Comparison of ENCODE assay signal across 12 cellular contexts in genomic region chr17:3043737-3044365, GRCh38. TPM values are rescaled to one million over a fixed set of nuclear protein-coding genes. Genes with fewer than 3 reads are reported as not detected.
DNase-seq lines count a peak whose midpoint lies in the region; ATAC-seq and TF ChIP-seq lines count a peak whose summit lies in the region.
"Had no signal": no experiment of that assay in that cellular context is flagged by ENCODE, and none has a peak within 500 bp of the region (broad histone marks: within the 10 kb centered on the region; RNA-seq: fewer than 3 reads in every experiment).

No MANE protein-coding gene starts in this region.

- TF ChIP-seq CTCF in DOHH2 (IDR thresholded peaks at IDR 0.05; ENCODE audit: low read depth, low read length, poor library complexity, severe bottlenecking): peak; percentile 80
- TF ChIP-seq CTCF in GM23338 (conservative IDR thresholded peaks at IDR 0.05; ENCODE audit: low read depth in 2 of 2): peak; percentile 66 to 72
- peak; percentile 31 for TF ChIP-seq CTCF in SU-DHL-6 (IDR thresholded peaks at IDR 0.05; ENCODE audit: insufficient read depth, low read length, poor library complexity, severe bottlenecking)

- H3K4me2 ChIP-seq in DOHH2 (ENCODE audit: low read length): no peak overlapping the region
- H3K4me2 ChIP-seq in GM23338: no peak overlapping the region
- H3K4me2 ChIP-seq in SU-DHL-6 (ENCODE audit: low read depth, low read length, poor library complexity, severe bottlenecking): no peak overlapping the region
- no peak overlapping the region for H3K4me2 ChIP-seq in GM23248 (ENCODE audit: unreplicated experiment)

- H3K27me3 ChIP-seq in DOHH2 (ENCODE audit: control insufficient read depth, low read length) (no peaks in the 10 kb centered on the region), GM23338 (ENCODE audit: insufficient read depth) (no peaks in the 10 kb centered on the region), SU-DHL-6 (ENCODE audit: low read length) (peaks cover 3% of the 10 kb centered on the region; the same call in 1 of the 2 replicates), GM23248 (replicated peaks; ENCODE audit: insufficient read depth) (no peaks in the 10 kb centered on the region)

- H3K36me3 Mint-ChIP-seq in GM23338 (ENCODE audit: low read depth): peaks cover 13% of the 10 kb centered on the region

- no peaks in the 10 kb centered on the region for H3K79me2 ChIP-seq in DOHH2 (ENCODE audit: control insufficient read depth, low read length)
- no peaks in the 10 kb centered on the region for H3K79me2 ChIP-seq in GM23338 (replicated peaks; ENCODE audit: insufficient read depth)
- no peaks in the 10 kb centered on the region for H3K79me2 ChIP-seq in SU-DHL-6 (ENCODE audit: insufficient read depth, low read length)
- no peaks in the 10 kb centered on the region for H3K79me2 ChIP-seq in GM23248 (ENCODE audit: insufficient read depth)

- H3K9me2 ChIP-seq in DOHH2 (replicated peaks; ENCODE audit: control insufficient read depth, low read length): no peaks in the 10 kb centered on the region
- no peaks in the 10 kb centered on the region for H3K9me2 ChIP-seq in GM23338 (ENCODE audit: insufficient read depth)
- H3K9me2 ChIP-seq in SU-DHL-6 (replicated peaks; ENCODE audit: insufficient read depth, low read length): no peaks in the 10 kb centered on the region
- H3K9me2 ChIP-seq in GM23248 (ENCODE audit: insufficient read depth): no peaks in the 10 kb centered on the region

- peaks cover 13% of the 10 kb centered on the region for H3K4me1 ChIP-seq in DOHH2 (ENCODE audit: control insufficient read depth, low read length)
- no peaks in the 10 kb centered on the region for H3K4me1 ChIP-seq in GM23338 (ENCODE audit: insufficient read depth)
- H3K4me1 ChIP-seq in GM23248 (ENCODE audit: insufficient read depth): no peaks in the 10 kb centered on the region

- no peak overlapping the region for H3K9ac ChIP-seq in SU-DHL-6 (ENCODE audit: low read length)
- H3K9ac ChIP-seq in GM23248: no peak overlapping the region

- H3K9me3 ChIP-seq in DOHH2 (ENCODE audit: control insufficient read depth, insufficient read depth, low read length) (peaks cover 20% of the 10 kb centered on the region), SU-DHL-6 (ENCODE audit: insufficient read depth, low read length) (peaks cover 6% of the 10 kb centered on the region; the same call in 1 of the 2 replicates), GM23248 (ENCODE audit: low read depth) (no peaks in the 10 kb centered on the region)

- no peak overlapping the region for H3K4me3 Mint-ChIP-seq in GM23338
- H3K4me3 Mint-ChIP-seq: T-helper 1 cell treated with Interleukin-12 subunit alpha and Interleukin-12 subunit beta and Interleukin-4 antibody, amounts not matched to agents 30 μg/mL and 1 μg/mL, for 36 hours had no signal

- WGBS in GM23248 (ENCODE audit: low coverage in 1 of 2, low lambda C conversion rate in 2 of 2, missing lambda C conversion rate in 2 of 2), 2 experiments: 50 to 61% methylated on average over 11 of the region's 11 CpGs

- H4K20me1 ChIP-seq in DOHH2 (ENCODE audit: control insufficient read depth, insufficient read depth, low read depth, low read length) (no peaks in the 10 kb centered on the region), GM23338 (replicated peaks; ENCODE audit: insufficient read depth) (no peaks in the 10 kb centered on the region), SU-DHL-6 (ENCODE audit: low read depth, low read length) (no peaks in the 10 kb centered on the region), GM23248 (ENCODE audit: insufficient read depth) (no peaks in the 10 kb centered on the region)

- peaks cover 30% of the 10 kb centered on the region for H3K9me3 Mint-ChIP-seq in GM23338

- peaks cover 9% of the 10 kb centered on the region for H3K27me3 Mint-ChIP-seq in GM23338 (ENCODE audit: insufficient read depth, low read depth, poor library complexity)

- H3F3A ChIP-seq in DOHH2 (ENCODE audit: control insufficient read depth, insufficient read depth): no peaks in the 10 kb centered on the region
- no peaks in the 10 kb centered on the region for H3F3A ChIP-seq in GM23338 (replicated peaks; ENCODE audit: low read depth)
- H3F3A ChIP-seq in SU-DHL-6 (ENCODE audit: insufficient read depth): no peaks in the 10 kb centered on the region
- no peaks in the 10 kb centered on the region for H3F3A ChIP-seq in GM23248 (ENCODE audit: insufficient read depth)

- H3K36me3 ChIP-seq in DOHH2 (ENCODE audit: control insufficient read depth, low read length): no peaks in the 10 kb centered on the region
- H3K36me3 ChIP-seq in GM23338 (ENCODE audit: insufficient read depth): no peaks in the 10 kb centered on the region
- no peaks in the 10 kb centered on the region for H3K36me3 ChIP-seq in SU-DHL-6 (ENCODE audit: low read length)
- no peaks in the 10 kb centered on the region for H3K36me3 ChIP-seq in GM23248 (ENCODE audit: low read depth)

- no peak overlapping the region for H3K27ac Mint-ChIP-seq in GM23338
- H3K27ac Mint-ChIP-seq: T-helper 1 cell treated with Interleukin-12 subunit alpha and Interleukin-12 subunit beta and Interleukin-4 antibody, amounts not matched to agents 30 μg/mL and 1 μg/mL, for 36 hours had no signal

- in situ Hi-C loops in GM23248 (cut with MboI): loop anchor here (25.0 kb wide), 1 partner anchor 593 kb away; the partner anchor contains the start of genes CTNS and SHPK

- H3K27ac ChIP-seq in DOHH2 (ENCODE audit: low read depth, low read length) (no peak overlapping the region), GM23338 (ENCODE audit: low read depth) (no peak overlapping the region), SU-DHL-6 (ENCODE audit: low read depth, low read length) (no peak overlapping the region), GM23248 (no peak overlapping the region)

- no peaks in the 10 kb centered on the region for H3K4me1 Mint-ChIP-seq in GM23338

- H3K4me3 ChIP-seq in DOHH2 (ENCODE audit: low read length): no peak overlapping the region
- H3K4me3 ChIP-seq in GM23338: no peak overlapping the region
- H3K4me3 ChIP-seq in SU-DHL-6 (ENCODE audit: insufficient read depth, low read length, poor library complexity, severe bottlenecking): no peak overlapping the region
- H3K4me3 ChIP-seq in GM23248: no peak overlapping the region

- DNase-seq in GM23338 (ENCODE audit: low spot score) (peak; percentile 67), iPS-NIHi7 (ENCODE audit: extremely low spot score) (peak; percentile 12), GM23248 (no peak)
- DNase-seq: anterior cingulate cortex, hypothalamus had no signal

- H2AFZ ChIP-seq in GM23338 (no peak overlapping the region), SU-DHL-6 (ENCODE audit: low read depth, low read length, severe bottlenecking) (no peak overlapping the region), GM23248 (no peak overlapping the region)

- ATAC-seq in GM23338: no peak
- no peak for ATAC-seq in GM19351 (IDR thresholded peaks at IDR 0.05; ENCODE audit: unreplicated experiment)
- ATAC-seq in HG03196 (IDR thresholded peaks at IDR 0.05; ENCODE audit: unreplicated experiment): no peak

TF ChIP-seq in GM23338, 12 proteins besides CTCF, POLR2A, EP300 and RAD21 (continues in another document):
- TF ChIP-seq REST (IDR thresholded peaks at IDR 0.05; ENCODE audit: unreplicated experiment): no peak
- TF ChIP-seq POLR2AphosphoS5 (IDR thresholded peaks at IDR 0.05; ENCODE audit: low read depth): no peak
- no peak for TF ChIP-seq JUNB (IDR thresholded peaks at IDR 0.05; ENCODE audit: unreplicated experiment)
- TF ChIP-seq ZNF331 (CRISPR knock-in tag; IDR thresholded peaks at IDR 0.05; ENCODE audit: low read depth): no peak

RNA-seq across cellular contexts. Expression of gene OR1D5, which starts 19.6 kb away (rescaled TPM):
- total RNA-seq in GM23338 (2014; rRNA removed; shearing (Covaris generic)): not detected in 2 replicates
- not detected in 2 replicates for polyA plus RNA-seq in GM23338 (2016; fragmentation: Nextera tagmentation; extraction: Ambion mirVana)
- total RNA-seq in GM23248 (2014; rRNA removed; shearing (Covaris generic)): not detected in 2 replicates
- not detected in 2 replicates for polyA plus RNA-seq in GM23248 (2016; fragmentation: Nextera tagmentation; extraction: Ambion mirVana)
- total RNA-seq: LHCN-M2, renal cortical epithelial cell had no signal
